26 cellular contexts compared by ENCODE assay signal in the genomic region with DNA sequence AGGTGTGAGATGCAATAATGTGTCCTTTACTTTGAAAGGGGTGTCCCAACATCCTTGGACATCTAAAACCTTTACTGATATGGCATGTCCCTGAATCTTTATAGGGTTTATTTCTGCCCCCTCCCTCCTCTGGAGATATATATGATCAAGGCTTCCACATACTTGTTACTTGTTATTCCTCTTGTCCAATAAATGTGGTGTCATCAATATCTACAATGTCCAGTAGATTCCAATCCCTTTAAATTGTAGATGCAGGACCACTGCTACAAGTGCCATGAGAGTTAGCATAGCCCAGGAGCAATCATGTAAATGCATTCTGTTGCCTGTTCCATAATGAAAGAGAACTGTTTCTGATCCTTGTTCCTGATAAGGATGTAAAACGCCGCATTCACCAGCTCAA.
"Had no signal": no experiment of that assay in that cellular context is flagged by ENCODE, and none has a peak within 500 bp of the region (broad histone marks: within the 10 kb centered on the region; RNA-seq: fewer than 3 reads in every experiment).

No MANE protein-coding gene starts in this region.

- FAIRE-seq: endometrium, islet of Langerhans, keratinocyte had no signal

- ATAC-seq: effector memory CD8-positive, alpha-beta T cell; esophagus mucosa; gastrocnemius medialis; heart right ventricle; left cardiac atrium; left lung; left ventricle myocardium superior; lower lobe of right lung; mucosa of descending colon had no signal

- H3K27me3 ChIP-seq: colonic mucosa, gastrocnemius medialis, left lung had no signal

- H3K27ac ChIP-seq: colonic mucosa, epithelial cell of prostate, esophagus squamous epithelium, gastrocnemius medialis, heart right ventricle, left lung, lower lobe of right lung had no signal

- H3K4me3 ChIP-seq: colonic mucosa, esophagus squamous epithelium, gastrocnemius medialis, heart right ventricle, left lung, lower lobe of right lung, mucosa of descending colon had no signal

- H3K4me1 ChIP-seq: colonic mucosa, esophagus squamous epithelium, gastrocnemius medialis, heart right ventricle, left lung, lower lobe of right lung had no signal

- H3K9me3 ChIP-seq: colonic mucosa, esophagus squamous epithelium, gastrocnemius medialis, lower lobe of right lung, mucosa of descending colon had no signal

- H3K36me3 ChIP-seq: colonic mucosa, esophagus squamous epithelium, gastrocnemius medialis, heart right ventricle, left lung, lower lobe of right lung had no signal

- DNase-seq: colonic mucosa; cortex of kidney; effector CD8-positive, alpha-beta T cell; effector memory CD8-positive, alpha-beta T cell; endodermal cell; erythroblast; esophagus squamous epithelium; foreskin fibroblast; foreskin melanocyte; gastrocnemius medialis; glutamatergic neuron; head of caudate nucleus; heart right ventricle; hippocampal formation; left cardiac atrium; left lung; left ventricle myocardium superior; lower lobe of right lung; mesenchymal stem cell; mucosa of descending colon; naive B cell had no signal
